35 cellular contexts compared by ENCODE assay signal in genomic region chr1:215252164-215252563, GRCh38.
"Had no signal": no experiment of that assay in that cellular context is flagged by ENCODE, and none has a peak within 500 bp of the region (broad histone marks: within the 10 kb centered on the region; RNA-seq: fewer than 3 reads in every experiment).

No MANE protein-coding gene starts in this region.

- H3K27me3 Mint-ChIP-seq: activated naive CD4-positive, alpha-beta T cell treated with anti-CD3 and anti-CD28 coated beads, Interleukin-2, amount 10 ng/mL, durations not matched to agents 7 days and 5 days; activated naive CD4-positive, alpha-beta T cell treated with anti-CD3 and anti-CD28 coated beads, Interleukin-2, amount 50 U/mL, for 24 hours; activated naive CD8-positive, alpha-beta T cell; activated naive CD8-positive, alpha-beta T cell treated with anti-CD3 and anti-CD28 coated beads for 36 hours; activated naive CD8-positive, alpha-beta T cell treated with anti-CD3 and anti-CD28 coated beads, Interleukin-2, amount 10 ng/mL, durations not matched to agents 7 days and 5 days; activated naive CD8-positive, alpha-beta T cell treated with anti-CD3 and anti-CD28 coated beads, Interleukin-2, amount 50 U/mL, for 24 hours; activated T-cell treated with anti-CD3 and anti-CD28 coated beads, Interleukin-2, amount 50 U/mL, for 24 hours; activated T-helper 17 cell treated with anti-CD3 and anti-CD28 coated beads, Interleukin-2, amount 50 U/mL, for 72 hours; central memory CD8-positive, alpha-beta T cell had no signal

- H3K9me3 Mint-ChIP-seq: activated naive CD4-positive, alpha-beta T cell treated with anti-CD3 and anti-CD28 coated beads, Interleukin-2, amount 10 ng/mL, durations not matched to agents 7 days and 5 days; activated naive CD4-positive, alpha-beta T cell treated with anti-CD3 and anti-CD28 coated beads, Interleukin-2, amount 50 U/mL, for 72 hours; activated naive CD8-positive, alpha-beta T cell treated with anti-CD3 and anti-CD28 coated beads for 36 hours; activated naive CD8-positive, alpha-beta T cell treated with anti-CD3 and anti-CD28 coated beads, Interleukin-2, amount 10 ng/mL, durations not matched to agents 7 days and 5 days; activated T-helper 1 cell treated with anti-CD3 and anti-CD28 coated beads, Interleukin-12 subunit alpha, Interleukin-12 subunit beta, Interleukin-2, Interleukin-4 antibody, amounts not matched to agents 30 ng/mL and 10 ng/mL and 1 ng/mL, durations not matched to agents 14 hours and 24 hours and 36 hours; activated T-helper 2 cell treated with anti-CD3 and anti-CD28 coated beads, Interferon-gamma antibody, Interleukin-2, Interleukin-4, amounts not matched to agents 10 μg/mL and 5 μg/mL and 100 μg/mL, durations not matched to agents 14 hours and 24 hours and 36 hours; brain had no signal

- H3K4me1 Mint-ChIP-seq: activated naive CD4-positive, alpha-beta T cell treated with anti-CD3 and anti-CD28 coated beads, Interleukin-2, amount 10 ng/mL, durations not matched to agents 7 days and 5 days; activated naive CD4-positive, alpha-beta T cell treated with anti-CD3 and anti-CD28 coated beads, Interleukin-2, amount 50 U/mL, for 24 hours; activated naive CD8-positive, alpha-beta T cell treated with anti-CD3 and anti-CD28 coated beads for 36 hours; activated naive CD8-positive, alpha-beta T cell treated with anti-CD3 and anti-CD28 coated beads, Interleukin-2, amount 10 ng/mL, durations not matched to agents 7 days and 5 days; activated naive CD8-positive, alpha-beta T cell treated with anti-CD3 and anti-CD28 coated beads, Interleukin-2, amount 50 U/mL, for 24 hours; activated T-helper 17 cell treated with anti-CD3 and anti-CD28 coated beads, Interleukin-2, amount 50 U/mL, for 72 hours; central memory CD8-positive, alpha-beta T cell had no signal

- DNase-seq: activated effector memory CD4-positive, alpha-beta T cell treated with anti-CD3 and anti-CD28 coated beads, Interleukin-2, amount 50 U/mL, for 16 hours; activated effector memory CD4-positive, alpha-beta T cell treated with Interleukin-2 at 50 U/mL for 16 hours; activated gamma-delta T cell; activated gamma-delta T cell treated with Interleukin-2 at 50 U/mL for 16 hours; activated naive CD4-positive, alpha-beta T cell; activated naive CD4-positive, alpha-beta T cell treated with anti-CD3 and anti-CD28 coated beads for 36 hours; activated naive CD4-positive, alpha-beta T cell treated with anti-CD3 and anti-CD28 coated beads, Interleukin-2, amount 10 ng/mL, durations not matched to agents 7 days and 5 days; activated naive CD4-positive, alpha-beta T cell treated with anti-CD3 and anti-CD28 coated beads, Interleukin-2, amount 50 U/mL, for 16 hours; activated naive CD4-positive, alpha-beta T cell treated with Interleukin-2 at 50 U/mL for 16 hours; activated naive CD8-positive, alpha-beta T cell treated with anti-CD3 and anti-CD28 coated beads for 36 hours; activated naive CD8-positive, alpha-beta T cell treated with anti-CD3 and anti-CD28 coated beads, Interleukin-2, amount 10 ng/mL, durations not matched to agents 7 days and 5 days; activated naive CD8-positive, alpha-beta T cell treated with anti-CD3 and anti-CD28 coated beads, Interleukin-2, amount 50 U/mL, for 24 hours; activated T-cell treated with anti-CD3 and anti-CD28 coated beads, Interleukin-2, amount 50 U/mL, for 1 hour; activated T-cell treated with anti-CD3 and anti-CD28 coated beads, Interleukin-2, amount 50 U/mL, for 24 hours; activated T-cell treated with anti-CD3 and anti-CD28 coated beads, Interleukin-2, amount 50 U/mL, for 4 hours; activated T-cell treated with anti-CD3 and anti-CD28 coated beads, Interleukin-2, amount 50 U/mL, for 48 hours; activated T-cell treated with anti-CD3 and anti-CD28 coated beads, Interleukin-2, amount 50 U/mL, for 72 hours; adrenal gland; amniotic stem cell; amygdala; anterior cingulate cortex; aorta; body of pancreas; brain microvascular endothelial cell; caudate nucleus; central memory CD4-positive, alpha-beta T cell; cerebellar nuclear complex had no signal

- H3K36me3 Mint-ChIP-seq: activated naive CD4-positive, alpha-beta T cell treated with anti-CD3 and anti-CD28 coated beads, Interleukin-2, amount 10 ng/mL, durations not matched to agents 7 days and 5 days; activated naive CD4-positive, alpha-beta T cell treated with anti-CD3 and anti-CD28 coated beads, Interleukin-2, amount 50 U/mL, for 24 hours; activated naive CD4-positive, alpha-beta T cell treated with anti-CD3 and anti-CD28 coated beads, Interleukin-2, amount 50 U/mL, for 72 hours; activated naive CD8-positive, alpha-beta T cell; activated naive CD8-positive, alpha-beta T cell treated with anti-CD3 and anti-CD28 coated beads for 36 hours; activated naive CD8-positive, alpha-beta T cell treated with anti-CD3 and anti-CD28 coated beads, Interleukin-2, amount 10 ng/mL, durations not matched to agents 7 days and 5 days; brain had no signal

- H3K27ac Mint-ChIP-seq: activated naive CD4-positive, alpha-beta T cell treated with anti-CD3 and anti-CD28 coated beads for 36 hours; activated naive CD4-positive, alpha-beta T cell treated with anti-CD3 and anti-CD28 coated beads, Interleukin-2, amount 10 ng/mL, durations not matched to agents 7 days and 5 days; activated naive CD4-positive, alpha-beta T cell treated with anti-CD3 and anti-CD28 coated beads, Interleukin-2, amount 50 U/mL, for 24 hours; activated naive CD4-positive, alpha-beta T cell treated with anti-CD3 and anti-CD28 coated beads, Interleukin-2, amount 50 U/mL, for 72 hours; activated naive CD8-positive, alpha-beta T cell; activated naive CD8-positive, alpha-beta T cell treated with anti-CD3 and anti-CD28 coated beads for 36 hours; activated naive CD8-positive, alpha-beta T cell treated with anti-CD3 and anti-CD28 coated beads, Interleukin-2, amount 10 ng/mL, durations not matched to agents 7 days and 5 days; activated naive CD8-positive, alpha-beta T cell treated with anti-CD3 and anti-CD28 coated beads, Interleukin-2, amount 50 U/mL, for 24 hours; activated T-cell treated with anti-CD3 and anti-CD28 coated beads, Interleukin-2, amount 50 U/mL, for 24 hours; activated T-cell treated with anti-CD3 and anti-CD28 coated beads, Interleukin-2, amount 50 U/mL, for 72 hours; activated T-helper 1 cell treated with anti-CD3 and anti-CD28 coated beads, Interleukin-12 subunit alpha, Interleukin-12 subunit beta, Interleukin-2, Interleukin-4 antibody, amounts not matched to agents 30 ng/mL and 10 ng/mL and 1 ng/mL, durations not matched to agents 14 hours and 24 hours and 36 hours; activated T-helper 17 cell treated with anti-CD3 and anti-CD28 coated beads, Interleukin-2, amount 50 U/mL, for 72 hours; activated T-helper 2 cell treated with anti-CD3 and anti-CD28 coated beads, Interferon-gamma antibody, Interleukin-2, Interleukin-4, amounts not matched to agents 10 μg/mL and 5 μg/mL and 100 μg/mL, durations not matched to agents 14 hours and 24 hours and 36 hours; brain had no signal

- H3K4me3 Mint-ChIP-seq: activated naive CD4-positive, alpha-beta T cell treated with anti-CD3 and anti-CD28 coated beads for 36 hours; activated naive CD4-positive, alpha-beta T cell treated with anti-CD3 and anti-CD28 coated beads, Interleukin-2, amount 10 ng/mL, durations not matched to agents 7 days and 5 days; activated naive CD4-positive, alpha-beta T cell treated with anti-CD3 and anti-CD28 coated beads, Interleukin-2, amount 50 U/mL, for 24 hours; activated naive CD8-positive, alpha-beta T cell; activated naive CD8-positive, alpha-beta T cell treated with anti-CD3 and anti-CD28 coated beads for 36 hours; activated naive CD8-positive, alpha-beta T cell treated with anti-CD3 and anti-CD28 coated beads, Interleukin-2, amount 10 ng/mL, durations not matched to agents 7 days and 5 days; activated naive CD8-positive, alpha-beta T cell treated with anti-CD3 and anti-CD28 coated beads, Interleukin-2, amount 50 U/mL, for 24 hours; activated T-cell treated with anti-CD3 and anti-CD28 coated beads, Interleukin-2, amount 50 U/mL, for 24 hours; activated T-cell treated with anti-CD3 and anti-CD28 coated beads, Interleukin-2, amount 50 U/mL, for 4 hours; activated T-cell treated with anti-CD3 and anti-CD28 coated beads, Interleukin-2, amount 50 U/mL, for 72 hours; activated T-helper 1 cell treated with anti-CD3 and anti-CD28 coated beads, Interleukin-12 subunit alpha, Interleukin-12 subunit beta, Interleukin-2, Interleukin-4 antibody, amounts not matched to agents 30 ng/mL and 10 ng/mL and 1 ng/mL, durations not matched to agents 14 hours and 24 hours and 36 hours; activated T-helper 17 cell treated with anti-CD3 and anti-CD28 coated beads, Interleukin-2, amount 50 U/mL, for 72 hours; brain; central memory CD8-positive, alpha-beta T cell had no signal
